14 cellular contexts compared by ENCODE assay signal in genomic region chr19:16115309-16116039, GRCh38. TPM values are rescaled to one million over a fixed set of nuclear protein-coding genes. Genes with fewer than 3 reads are reported as not detected.
DNase-seq lines count a peak whose midpoint lies in the region; ATAC-seq, FAIRE-seq and TF ChIP-seq lines count a peak whose summit lies in the region.
"Had no signal": no experiment of that assay in that cellular context is flagged by ENCODE, and none has a peak within 500 bp of the region (broad histone marks: within the 10 kb centered on the region; RNA-seq: fewer than 3 reads in every experiment).

No MANE protein-coding gene starts in this region.

- H3K27ac Mint-ChIP-seq in dendritic cell treated with granulocyte-macrophage colony-stimulating factor and Interleukin-4, amounts not matched to agents 40 ng/mL and 50 ng/mL, for 4 days = peak overlapping the region; percentile 99

- H3K27me3 Mint-ChIP-seq in dendritic cell treated with granulocyte-macrophage colony-stimulating factor and Interleukin-4, amounts not matched to agents 40 ng/mL and 50 ng/mL, for 4 days = no peaks in the 10 kb centered on the region

- H3K9me3 Mint-ChIP-seq in dendritic cell treated with granulocyte-macrophage colony-stimulating factor and Interleukin-4, amounts not matched to agents 40 ng/mL and 50 ng/mL, for 4 days = no peaks in the 10 kb centered on the region

- in situ Hi-C loops in GM13976 (cut with MboI; ENCODE audit: low sequenced_read_pairs, unreplicated experiment) = no loop called here

- peak overlapping the region; percentile 97; the same call in 1 of the 2 replicates for H3K9ac ChIP-seq in OCI-LY3 (ENCODE audit: low read length)

- H3K4me2 ChIP-seq in OCI-LY3 (ENCODE audit: low read length) (peak overlapping the region; percentile 28), osteoblast (ENCODE audit: insufficient read depth, low read length) (no peak overlapping the region)

- H3K27me3 ChIP-seq in OCI-LY3 (ENCODE audit: low read depth, low read length) (no peaks in the 10 kb centered on the region), osteoblast (ENCODE audit: insufficient read depth, low read length) (no peaks in the 10 kb centered on the region)

- H3K36me3 ChIP-seq in OCI-LY3 (replicated peaks; ENCODE audit: low read depth, low read length) = peaks cover 49% of the 10 kb centered on the region
- H3K36me3 ChIP-seq in osteoblast (ENCODE audit: insufficient read depth, low read length) = peaks cover 11% of the 10 kb centered on the region

- TF ChIP-seq CTCF in OCI-LY3 (IDR thresholded peaks at IDR 0.05; ENCODE audit: low read depth, low read length) (no peak), osteoblast (IDR thresholded peaks at IDR 0.05; ENCODE audit: extremely low read depth, low read depth, low read length) (no peak), GM13976 (IDR thresholded peaks at IDR 0.05; ENCODE audit: borderline replicate concordance, control extremely low read depth, extremely low read depth, insufficient read depth, missing control alignments) (no peak)

- intact Hi-C loops in dendritic cell treated with granulocyte-macrophage colony-stimulating factor and Interleukin-4, amounts not matched to agents 40 ng/mL and 50 ng/mL, for 4 days (cut with micrococcal nuclease) = no loop called here

- H3K27ac ChIP-seq in OCI-LY3 (ENCODE audit: low read length) = peak overlapping the region; percentile 98
- no peak overlapping the region for H3K27ac ChIP-seq in osteoblast (ENCODE audit: low read depth, low read length)

- peak; percentile 11 for FAIRE-seq in GM19239 (lab: Jason Lieb, UNC)
- FAIRE-seq: D721Med, GM12891 had no signal

- H2AFZ ChIP-seq in OCI-LY3 (ENCODE audit: low read depth, low read length) (no peak overlapping the region), osteoblast (ENCODE audit: low read length) (no peak overlapping the region)

- no peak for ATAC-seq in HG03565 (IDR thresholded peaks at IDR 0.05; ENCODE audit: unreplicated experiment)

- no peak for DNase-seq in GM19239 (ENCODE audit: insufficient read length, low spot score)
- peak; percentile 69 for DNase-seq in osteoblast (ENCODE audit: insufficient read length, low spot score, missing footprints)
- no peak for DNase-seq in dermis blood vessel endothelial cell
- DNase-seq in GM13976 (ENCODE audit: low spot score) = no peak
- no peak for DNase-seq in islet precursor cell
- DNase-seq: aorta, NCI-H226, SHP77 had no signal

- H3K4me1 Mint-ChIP-seq in dendritic cell treated with granulocyte-macrophage colony-stimulating factor and Interleukin-4, amounts not matched to agents 40 ng/mL and 50 ng/mL, for 4 days (ENCODE audit: low read depth) = peaks cover 76% of the 10 kb centered on the region

- H3K4me1 ChIP-seq in OCI-LY3 (ENCODE audit: low read length) (peaks cover 83% of the 10 kb centered on the region), osteoblast (ENCODE audit: insufficient read depth, low read length) (peaks cover 11% of the 10 kb centered on the region)

- peak overlapping the region; percentile 32 for H3K4me3 Mint-ChIP-seq in dendritic cell treated with granulocyte-macrophage colony-stimulating factor and Interleukin-4, amounts not matched to agents 40 ng/mL and 50 ng/mL, for 4 days

- no peaks in the 10 kb centered on the region for H3K9me3 ChIP-seq in OCI-LY3 (ENCODE audit: insufficient read depth, low read length)
- no peaks in the 10 kb centered on the region for H3K9me3 ChIP-seq in osteoblast (ENCODE audit: low read depth, low read length)

- H3K79me2 ChIP-seq in OCI-LY3 (ENCODE audit: low read length) (peaks cover 77% of the 10 kb centered on the region), osteoblast (ENCODE audit: insufficient read depth, low read length) (peaks cover 47% of the 10 kb centered on the region)

- peaks cover 85% of the 10 kb centered on the region for H3K36me3 Mint-ChIP-seq in dendritic cell treated with granulocyte-macrophage colony-stimulating factor and Interleukin-4, amounts not matched to agents 40 ng/mL and 50 ng/mL, for 4 days (ENCODE audit: low read depth)

- H4K20me1 ChIP-seq in OCI-LY3 (ENCODE audit: insufficient read depth, low read length) = 0 out of 2 replicates have a peak, but pooled peaks cover 6% of the 10 kb centered on the region
- peaks cover 35% of the 10 kb centered on the region for H4K20me1 ChIP-seq in osteoblast (ENCODE audit: insufficient read depth, low read length)

- no peak overlapping the region for H3K4me3 ChIP-seq in OCI-LY3 (ENCODE audit: low read length)
- no peak overlapping the region for H3K4me3 ChIP-seq in osteoblast (ENCODE audit: insufficient read depth, low read length)

RNA-seq across cellular contexts. Expression of gene RAB8A, which starts 3.8 kb away (rescaled TPM):
- total RNA-seq in osteoblast (61.6 and 68.8 TPM in 2 replicates), dermis blood vessel endothelial cell (66.4 and 73.8 TPM in 2 replicates)

RNA-seq across cellular contexts. Expression of gene HSH2D, which starts 28.0 kb away (rescaled TPM):
- total RNA-seq in osteoblast (0.36 TPM in 1 of 2 replicates, not detected in the other), dermis blood vessel endothelial cell (0.05 TPM in 1 of 2 replicates, not detected in the other)
- total RNA-seq: myocyte had no signal

RNA-seq across cellular contexts. Expression of gene TPM4, which starts 39.2 kb away (rescaled TPM):
- total RNA-seq in osteoblast (1,233 and 1,325 TPM in 2 replicates), dermis blood vessel endothelial cell (533 and 897 TPM in 2 replicates)

RNA-seq across cellular contexts. Expression of gene CIB3, which starts 57.9 kb away (rescaled TPM):
- total RNA-seq in osteoblast = not detected in 2 replicates
- not detected in 2 replicates for total RNA-seq in dermis blood vessel endothelial cell
- total RNA-seq: aorta, myocyte had no signal
